In the genomic region with DNA sequence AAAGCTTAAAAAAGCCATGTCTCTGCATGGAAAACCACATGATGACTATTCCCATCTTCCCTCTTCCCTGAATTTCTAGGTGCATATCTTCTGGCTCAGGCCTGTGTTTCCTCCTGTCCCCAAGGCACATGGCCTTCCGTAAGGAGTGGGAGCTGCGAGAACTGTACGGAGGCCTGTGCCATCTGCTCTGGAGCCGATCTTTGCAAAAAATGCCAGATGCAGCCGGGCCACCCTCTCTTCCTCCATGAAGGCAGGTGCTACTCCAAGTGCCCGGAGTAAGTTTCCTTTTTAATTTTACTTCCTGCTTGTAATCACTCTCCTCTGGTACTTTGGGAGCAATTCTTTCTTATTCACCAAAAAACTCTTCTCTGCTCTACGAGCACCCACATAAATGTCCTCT, we compare ENCODE assay signal across 29 cellular contexts.
A peak's percentile ranks its signal among the peaks of the same experiment; 100 is the strongest.
DNase-seq lines count a peak whose midpoint lies in the region; ATAC-seq, FAIRE-seq and TF ChIP-seq lines count a peak whose summit lies in the region.
"Had no signal": no experiment of that assay in that cellular context is flagged by ENCODE, and none has a peak within 500 bp of the region (broad histone marks: within the 10 kb centered on the region; RNA-seq: fewer than 3 reads in every experiment).

No MANE protein-coding gene starts in this region.

- WGBS in trophoblast cell (ENCODE audit: extremely low coverage, insufficient coverage, insufficient read length): no CpG with 5 or more reads among the region's 7 CpGs

- H2BK5ac ChIP-seq in trophoblast cell (ENCODE audit: low read depth, low read length, poor library complexity): peak overlapping the region; percentile 93

- peaks cover 9% of the 10 kb centered on the region for H3K27me3 Mint-ChIP-seq in astrocyte (ENCODE audit: low read depth, unreplicated experiment)
- H3K27me3 Mint-ChIP-seq in nephron progenitor cell (ENCODE audit: low read depth, poor library complexity): peaks cover 7% of the 10 kb centered on the region

- no peaks in the 10 kb centered on the region for H3K79me2 ChIP-seq in PC-9 (ENCODE audit: low read depth)
- H3K79me2 ChIP-seq in astrocyte (ENCODE audit: insufficient read depth, low read length): no peaks in the 10 kb centered on the region
- peaks cover 3% of the 10 kb centered on the region for H3K79me2 ChIP-seq in trophoblast cell (ENCODE audit: control insufficient read depth, insufficient read depth, low read length, poor library complexity)

- H3K23ac ChIP-seq in trophoblast cell (ENCODE audit: low read length): no peak overlapping the region

- peak overlapping the region; percentile 93 for H3K4ac ChIP-seq in trophoblast cell (ENCODE audit: low read depth, low read length)

- no peak for FAIRE-seq in astrocyte (lab: Jason Lieb, UNC)
- no peak for FAIRE-seq in kidney (lab: Jason Lieb, UNC)
- FAIRE-seq: A204.1, GM12878, GM12892, GM18507 had no signal

- H3K27ac ChIP-seq in PC-9 (peak overlapping the region; percentile 78), astrocyte (ENCODE audit: low read depth, low read length) (no peak overlapping the region), kidney (ENCODE audit: low read depth in 2 of 2, low read length in 2 of 2) (no peak overlapping the region), trophoblast cell (ENCODE audit: low read depth, low read length) (peak overlapping the region; percentile 97)
- H3K27ac ChIP-seq: BLaER1 had no signal

- TF ChIP-seq CTCF in PC-9 (conservative IDR thresholded peaks at IDR 0.05) (no peak), astrocyte (IDR thresholded peaks at IDR 0.05; ENCODE audit: insufficient read depth, low read depth, low read length) (no peak), kidney (IDR thresholded peaks at IDR 0.05; ENCODE audit: borderline replicate concordance, extremely low read depth, insufficient read depth) (no peak), nephron progenitor cell (IDR thresholded peaks at IDR 0.05) (no peak)

- peak overlapping the region; percentile 94 for H3K14ac ChIP-seq in trophoblast cell (ENCODE audit: low read length)

- H4K20me1 ChIP-seq in PC-9 (ENCODE audit: insufficient read depth): no peaks in the 10 kb centered on the region
- no peaks in the 10 kb centered on the region for H4K20me1 ChIP-seq in astrocyte (ENCODE audit: insufficient read depth, low read length)
- H4K20me1 ChIP-seq: BLaER1 had no signal

- H2BK120ac ChIP-seq in trophoblast cell (ENCODE audit: insufficient read depth, low read length, poor library complexity): peak overlapping the region; percentile 99

- H3F3A ChIP-seq in PC-9 (ENCODE audit: insufficient read depth, low read depth): peaks cover 28% of the 10 kb centered on the region

- CTCF ChIA-PET in PC-9 (lab: Charles Lee): no interaction called here

- H3K4me2 ChIP-seq in PC-9 (no peak overlapping the region; the same call in 1 of the 2 replicates), astrocyte (ENCODE audit: low read length) (no peak overlapping the region), trophoblast cell (ENCODE audit: low read length) (no peak overlapping the region)
- H3K4me2 ChIP-seq: BLaER1 had no signal

- in situ Hi-C loops in KBM-7 (cut with MboI; ENCODE audit: low pct_unique_long_range_greater_than_20kb, low sequenced_read_pairs): no loop called here

- H4K8ac ChIP-seq in trophoblast cell (ENCODE audit: low read depth, low read length): peak overlapping the region; percentile 72

- no peak overlapping the region for H3K9ac ChIP-seq in astrocyte (ENCODE audit: low read length)
- H3K9ac ChIP-seq in kidney (ENCODE audit: low read length in 2 of 2): no peak overlapping the region
- no peak overlapping the region for H3K9ac ChIP-seq in trophoblast cell (ENCODE audit: low read length)
- H3K9ac ChIP-seq: BLaER1 had no signal

- DNase-seq in PC-9 (no peak), astrocyte (ENCODE audit: low read depth) (no peak), kidney (peak; percentile 56), trophoblast cell (no peak), nephron progenitor cell (no peak), KBM-7 (no peak)
- DNase-seq: 8988T; ACHN; BE2C; C1 segment of cervical spinal cord; CD4-positive, alpha-beta memory T cell; CD4-positive, CD25-positive, alpha-beta regulatory T cell; CD8-positive, alpha-beta memory T cell; COR-L47; DMS 273 treated with DMSO at 0.1 percent for 48 hours; DMS153; DMS53; DMS79; DND-41; EL; GDM1 had no signal

- POLR2A ChIA-PET in PC-9 (lab: Charles Lee; ENCODE audit: unreplicated experiment): no interaction called here

- H3K27ac Mint-ChIP-seq in astrocyte (ENCODE audit: unreplicated experiment) (peak overlapping the region; percentile 38), nephron progenitor cell (no peak overlapping the region)
- H3K27ac Mint-ChIP-seq: CD14-positive monocyte; CD4-positive, alpha-beta memory T cell; CD4-positive, CD25-positive, alpha-beta regulatory T cell; CD8-positive, alpha-beta memory T cell had no signal

- H2AFZ ChIP-seq in PC-9: no peak overlapping the region
- H2AFZ ChIP-seq in astrocyte (ENCODE audit: low read depth, low read length): no peak overlapping the region
- no peak overlapping the region for H2AFZ ChIP-seq in trophoblast cell (ENCODE audit: insufficient read depth, low read length, poor library complexity)

- H2BK12ac ChIP-seq in trophoblast cell (ENCODE audit: low read length): peak overlapping the region; percentile 98

- H3K9me2 ChIP-seq in PC-9 (ENCODE audit: insufficient read depth): no peaks in the 10 kb centered on the region

- peak overlapping the region; percentile 95 for H3K18ac ChIP-seq in trophoblast cell (ENCODE audit: low read length)

- H3K27me3 ChIP-seq in PC-9 (ENCODE audit: insufficient read depth, low read depth): no peaks in the 10 kb centered on the region
- H3K27me3 ChIP-seq in astrocyte (ENCODE audit: insufficient read depth, low read length): no peaks in the 10 kb centered on the region
- no peaks in the 10 kb centered on the region for H3K27me3 ChIP-seq in trophoblast cell (ENCODE audit: insufficient read depth, low read length)
- H3K27me3 ChIP-seq: BE2C, BLaER1 had no signal

- no TSS peak for BruUV-seq in PC-9 (replicated peaks; lab: Mats Ljungman, UMichigan)

- H3K4me1 ChIP-seq in PC-9 (replicated peaks; ENCODE audit: insufficient read depth) (peaks cover 39% of the 10 kb centered on the region), astrocyte (ENCODE audit: insufficient read depth, low read length) (no peaks in the 10 kb centered on the region), kidney (ENCODE audit: control insufficient read depth in 1 of 2, insufficient read depth in 1 of 2, low read depth in 1 of 2, low read length in 2 of 2) (peaks cover 2 to 9% of the 10 kb centered on the region in 2 donors), trophoblast cell (ENCODE audit: control insufficient read depth in 1 of 2, insufficient read depth in 2 of 2, low read length in 2 of 2) (peaks cover 14 to 17% of the 10 kb centered on the region in 2 experiments)
- H3K4me1 ChIP-seq: BE2C had no signal

- H3K4me1 Mint-ChIP-seq in astrocyte (ENCODE audit: low read depth, unreplicated experiment) (peaks cover 2% of the 10 kb centered on the region), nephron progenitor cell (no peaks in the 10 kb centered on the region)
- H3K4me1 Mint-ChIP-seq: CD14-positive monocyte; CD4-positive, alpha-beta memory T cell; CD4-positive, CD25-positive, alpha-beta regulatory T cell; CD8-positive, alpha-beta memory T cell had no signal

- intact Hi-C loops in PC-9 (cut with micrococcal nuclease; ENCODE audit: unreplicated experiment): loop anchor here (5.0 to 10.0 kb wide), 4 partner anchors 57 to 1226 kb away; a partner anchor contains a TSS
- intact Hi-C loops in kidney (cut with DNase I): no loop called here

- no peak for ATAC-seq in HG03460 (IDR thresholded peaks at IDR 0.05; ENCODE audit: unreplicated experiment)
- no peak for ATAC-seq in GM18868 (IDR thresholded peaks at IDR 0.05; ENCODE audit: unreplicated experiment)
- ATAC-seq: GM12878 had no signal

- H3K79me1 ChIP-seq in trophoblast cell (ENCODE audit: low read length): peaks cover 30% of the 10 kb centered on the region

- H3K36me3 Mint-ChIP-seq in astrocyte (ENCODE audit: low read depth, unreplicated experiment) (no peaks in the 10 kb centered on the region), nephron progenitor cell (ENCODE audit: low read depth) (no peaks in the 10 kb centered on the region)
- H3K36me3 Mint-ChIP-seq: CD14-positive monocyte; CD4-positive, alpha-beta memory T cell; CD4-positive, CD25-positive, alpha-beta regulatory T cell; CD8-positive, alpha-beta memory T cell had no signal

- H3K4me3 Mint-ChIP-seq in astrocyte (ENCODE audit: unreplicated experiment) (no peak overlapping the region), nephron progenitor cell (no peak overlapping the region)
- H3K4me3 Mint-ChIP-seq: CD14-positive monocyte; CD4-positive, alpha-beta memory T cell; CD4-positive, CD25-positive, alpha-beta regulatory T cell; CD8-positive, alpha-beta memory T cell had no signal

- H2AK5ac ChIP-seq in trophoblast cell (ENCODE audit: low read length): peak overlapping the region; percentile 64

- no peaks in the 10 kb centered on the region for H3K36me3 ChIP-seq in PC-9 (ENCODE audit: low read depth)
- H3K36me3 ChIP-seq in astrocyte (ENCODE audit: insufficient read depth, low read length): no peaks in the 10 kb centered on the region
- no peaks in the 10 kb centered on the region for H3K36me3 ChIP-seq in kidney (ENCODE audit: control insufficient read depth in 1 of 2, insufficient read depth in 2 of 2, low read length in 2 of 2)
- no peaks in the 10 kb centered on the region for H3K36me3 ChIP-seq in trophoblast cell (ENCODE audit: control insufficient read depth in 1 of 2, insufficient read depth in 2 of 2, low read length in 2 of 2)
- H3K36me3 ChIP-seq: BE2C, BLaER1 had no signal

- H3K4me3 ChIP-seq in PC-9 (no peak overlapping the region), astrocyte (ENCODE audit: insufficient read depth, low read depth, low read length) (no peak overlapping the region), kidney (ENCODE audit: low read length in 2 of 2) (no peak overlapping the region), trophoblast cell (ENCODE audit: low read depth, low read length) (no peak overlapping the region)
- H3K4me3 ChIP-seq: BLaER1, GM12878 had no signal

- H3K9me3 ChIP-seq in PC-9 (ENCODE audit: insufficient read depth, low read depth) (no peaks in the 10 kb centered on the region), astrocyte (ENCODE audit: insufficient read depth, low read depth, low read length) (no peaks in the 10 kb centered on the region), kidney (ENCODE audit: control insufficient read depth in 1 of 2, low read length in 2 of 2) (no peaks in the 10 kb centered on the region), trophoblast cell (ENCODE audit: insufficient read depth, low read depth, low read length) (no peaks in the 10 kb centered on the region)
- H3K9me3 ChIP-seq: BE2C, BLaER1 had no signal

- H3K9me3 Mint-ChIP-seq in astrocyte (ENCODE audit: unreplicated experiment): no peaks in the 10 kb centered on the region
- H3K9me3 Mint-ChIP-seq in nephron progenitor cell: no peaks in the 10 kb centered on the region
- H3K9me3 Mint-ChIP-seq: CD4-positive, alpha-beta memory T cell; CD4-positive, CD25-positive, alpha-beta regulatory T cell; CD8-positive, alpha-beta memory T cell had no signal

- peak overlapping the region; percentile 99 for H4K91ac ChIP-seq in trophoblast cell (ENCODE audit: low read depth, low read length)

- H4K12ac ChIP-seq in trophoblast cell (ENCODE audit: low read depth, low read length): no peak overlapping the region

Comparison
In these comparisons a context has a peak if more than half of its experiments do, and no peak if none do; other contexts are left out.
1. H3K27ac ChIP-seq: peak in PC-9 (single experiment) and trophoblast cell (single experiment); none in astrocyte (single experiment) and kidney (0 of 2).